22 cellular contexts compared by ENCODE assay signal in genomic region chr2:229463941-229464340, GRCh38.
"Had no signal": no experiment of that assay in that cellular context is flagged by ENCODE, and none has a peak within 500 bp of the region (broad histone marks: within the 10 kb centered on the region; RNA-seq: fewer than 3 reads in every experiment).

No MANE protein-coding gene starts in this region.

- H3K4me3 ChIP-seq: coronary artery, dorsolateral prefrontal cortex, gastrocnemius medialis, left ventricle myocardium inferior, lower lobe of right lung, neural progenitor cell, ovary, right atrium auricular region, stomach, thoracic aorta, upper lobe of left lung had no signal

- H3K36me3 ChIP-seq: gastrocnemius medialis, left ventricle myocardium inferior, lower lobe of right lung, neural progenitor cell, ovary, right atrium auricular region, stomach, thoracic aorta, upper lobe of left lung had no signal

- H3K27me3 ChIP-seq: dorsolateral prefrontal cortex, gastrocnemius medialis, neural progenitor cell, ovary, right atrium auricular region, stomach, upper lobe of left lung had no signal

- H2AFZ ChIP-seq: neural progenitor cell had no signal

- H3K9me3 ChIP-seq: gastrocnemius medialis, left ventricle myocardium inferior, lower lobe of right lung, ovary, right atrium auricular region, stomach, thoracic aorta, upper lobe of left lung had no signal

- ATAC-seq: lower lobe of right lung had no signal

- H3K4me1 ChIP-seq: gastrocnemius medialis, left ventricle myocardium inferior, lower lobe of right lung, neural progenitor cell, right atrium auricular region, stomach, upper lobe of left lung had no signal

- H3K27ac ChIP-seq: coronary artery, dorsolateral prefrontal cortex, gastrocnemius medialis, left ventricle myocardium inferior, lower lobe of right lung, neural progenitor cell, ovary, right atrium auricular region, stomach, thoracic aorta, upper lobe of left lung had no signal

- DNase-seq: central memory CD4-positive, alpha-beta T cell; dorsolateral prefrontal cortex; effector CD8-positive, alpha-beta T cell; gastrocnemius medialis; glutamatergic neuron; islet precursor cell; left ventricle myocardium inferior; lower lobe of right lung; mesenchymal stem cell; midbrain; nucleus accumbens; ovary; small intestine; stimulated activated CD4-positive, alpha-beta T cell treated with anti-CD3 and anti-CD28 coated beads, Interleukin-12 subunit alpha, Interleukin-12 subunit beta, amount 100 ng/mL, for 4 hours; stimulated activated naive CD4-positive, alpha-beta T cell; stomach; substantia nigra; upper lobe of left lung had no signal

- H3K4me2 ChIP-seq: neural progenitor cell had no signal
